In the genomic region with DNA sequence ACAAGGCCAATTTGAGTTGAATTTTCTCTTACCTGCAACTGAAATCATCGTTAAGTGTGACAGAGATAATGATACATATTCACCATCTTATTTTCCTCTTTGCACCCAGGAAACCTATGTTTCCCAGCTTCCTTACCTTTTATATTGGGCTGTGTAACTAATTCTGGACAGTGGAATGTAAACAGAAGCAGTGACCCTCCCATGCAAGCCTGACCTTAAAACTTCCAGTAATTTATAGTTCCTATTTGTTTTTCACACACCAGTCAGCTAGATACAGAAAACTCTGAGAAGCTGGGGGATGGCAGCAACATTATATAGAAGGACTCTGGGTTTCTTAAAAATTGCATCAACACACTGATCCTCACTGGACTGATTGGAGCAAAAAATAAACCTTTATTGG, we compare ENCODE assay signal across 21 cellular contexts.
"Had no signal": no experiment of that assay in that cellular context is flagged by ENCODE, and none has a peak within 500 bp of the region (broad histone marks: within the 10 kb centered on the region; RNA-seq: fewer than 3 reads in every experiment).

No MANE protein-coding gene starts in this region.

- H3K27ac Mint-ChIP-seq: activated CD8-positive, alpha-beta T cell treated with anti-CD3 and anti-CD28 coated beads, Interleukin-2, amount 10 ng/mL, durations not matched to agents 7 days and 5 days; activated naive CD8-positive, alpha-beta T cell treated with anti-CD3 and anti-CD28 coated beads for 36 hours; natural killer cell; stimulated activated naive B cell treated with anti-CD40 and anti-IgM and Interleukin-4, amounts not matched to agents 10 μg/mL and 1 μg/mL and 100 μg/mL, for 72 hours; T-helper 1 cell treated with Interleukin-12 subunit alpha and Interleukin-12 subunit beta and Interleukin-4 antibody, amounts not matched to agents 30 μg/mL and 1 μg/mL, for 36 hours had no signal

- ATAC-seq: activated CD8-positive, alpha-beta T cell treated with anti-CD3 and anti-CD28 coated beads, Interleukin-2, amount 10 ng/mL, durations not matched to agents 7 days and 5 days; body of pancreas; heart left ventricle; left colon; mucosa of descending colon; natural killer cell; stimulated activated naive B cell treated with anti-CD40 and anti-IgM and Interleukin-4, amounts not matched to agents 10 μg/mL and 1 μg/mL and 100 μg/mL, for 72 hours had no signal

- H3K4me3 Mint-ChIP-seq: activated CD8-positive, alpha-beta T cell treated with anti-CD3 and anti-CD28 coated beads, Interleukin-2, amount 10 ng/mL, durations not matched to agents 7 days and 5 days; activated naive CD8-positive, alpha-beta T cell treated with anti-CD3 and anti-CD28 coated beads for 36 hours; central memory CD8-positive, alpha-beta T cell; natural killer cell; stimulated activated naive B cell treated with anti-CD40 and anti-IgM and Interleukin-4, amounts not matched to agents 10 μg/mL and 1 μg/mL and 100 μg/mL, for 72 hours; T-helper 1 cell treated with Interleukin-12 subunit alpha and Interleukin-12 subunit beta and Interleukin-4 antibody, amounts not matched to agents 30 μg/mL and 1 μg/mL, for 36 hours had no signal

- H3K9me3 ChIP-seq: body of pancreas, mucosa of descending colon, thyroid gland had no signal

- H3K36me3 ChIP-seq: heart left ventricle, thyroid gland, WERI-Rb-1 had no signal

- H3K4me1 Mint-ChIP-seq: stimulated activated naive B cell treated with anti-CD40 and anti-IgM and Interleukin-4, amounts not matched to agents 10 μg/mL and 1 μg/mL and 100 μg/mL, for 72 hours had no signal

- H3K27ac ChIP-seq: body of pancreas, coronary artery, thyroid gland, WERI-Rb-1 had no signal

- H3K4me3 ChIP-seq: body of pancreas, coronary artery, heart left ventricle, mucosa of descending colon, thyroid gland had no signal

- DNase-seq: activated CD4-positive, alpha-beta T cell treated with anti-CD3 and anti-CD28 coated beads for 48 hours; activated CD8-positive, alpha-beta memory T cell treated with anti-CD3 and anti-CD28 coated beads, Interleukin-2, amount 50 U/mL, for 48 hours; activated CD8-positive, alpha-beta T cell treated with anti-CD3 and anti-CD28 coated beads, Interleukin-2, amount 10 ng/mL, durations not matched to agents 7 days and 5 days; activated naive CD8-positive, alpha-beta T cell treated with anti-CD3 and anti-CD28 coated beads for 36 hours; amygdala; body of pancreas; foreskin melanocyte; heart left ventricle; left colon; mucosa of descending colon; natural killer cell; posterior cingulate gyrus; retina; stimulated activated CD4-positive, alpha-beta T cell treated with anti-CD3 and anti-CD28 coated beads, Interleukin-4, amount 100 ng/mL, for 1 hour; stimulated activated naive B cell treated with anti-CD40 and anti-IgM and Interleukin-4, amounts not matched to agents 10 μg/mL and 1 μg/mL and 100 μg/mL, for 72 hours; thyroid gland; WERI-Rb-1 had no signal

- H3K36me3 Mint-ChIP-seq: natural killer cell had no signal

- H3K27me3 Mint-ChIP-seq: activated naive CD8-positive, alpha-beta T cell treated with anti-CD3 and anti-CD28 coated beads for 36 hours; central memory CD8-positive, alpha-beta T cell; stimulated activated naive B cell treated with anti-CD40 and anti-IgM and Interleukin-4, amounts not matched to agents 10 μg/mL and 1 μg/mL and 100 μg/mL, for 72 hours had no signal

- H3K27me3 ChIP-seq: body of pancreas, heart left ventricle, thyroid gland had no signal

- FAIRE-seq: urothelium cell line had no signal

- H3K9me3 Mint-ChIP-seq: central memory CD8-positive, alpha-beta T cell; natural killer cell had no signal
